In genomic region chr5:90472783-90473182, GRCh38 we compare ENCODE assay signal across 8 cellular contexts. TPM values are rescaled to one million over a fixed set of nuclear protein-coding genes. Genes with fewer than 3 reads are reported as not detected.
DNase-seq lines count a peak whose midpoint lies in the region; TF ChIP-seq lines count a peak whose summit lies in the region.
"Had no signal": no experiment of that assay in that cellular context is flagged by ENCODE, and none has a peak within 500 bp of the region (broad histone marks: within the 10 kb centered on the region; RNA-seq: fewer than 3 reads in every experiment).

No MANE protein-coding gene starts in this region.

- DNase-seq in HAP-1 (ENCODE audit: low spot score in 2 of 2), result no peak
- no peak for DNase-seq in fibroblast of villous mesenchyme (ENCODE audit: low read depth)
- DNase-seq in nucleus accumbens (lab: John Stamatoyannopoulos, UW), result no peak
- DNase-seq in NCI-H1694 (lab: John Stamatoyannopoulos, UW), result no peak
- no peak for DNase-seq in T-helper 9 cell
- DNase-seq: NCI-H226 had no signal

- H3K4me3 ChIP-seq in HAP-1, result peak overlapping the region; percentile 67
- peak overlapping the region; percentile 82 for H3K4me3 ChIP-seq in fibroblast of villous mesenchyme (ENCODE audit: low read depth, low read length)
- peak overlapping the region; percentile 94 to 97 (median 96) for H3K4me3 ChIP-seq in skeletal muscle tissue (ENCODE audit: low read length in 3 of 3)

- TF ChIP-seq CTCF in VCaP (conservative IDR thresholded peaks at IDR 0.05) (no peak), fibroblast of villous mesenchyme (IDR thresholded peaks at IDR 0.05; ENCODE audit: insufficient read depth, low read depth, low read length) (no peak)

- no peaks in the 10 kb centered on the region for H3K36me3 ChIP-seq in HAP-1 (replicated peaks)
- peaks cover 0 to 3% (median 0%) of the 10 kb centered on the region in 3 donors for H3K36me3 ChIP-seq in skeletal muscle tissue (ENCODE audit: control insufficient read depth in 3 of 3, insufficient read depth in 3 of 3, low read length in 3 of 3)

- H3K9ac ChIP-seq in skeletal muscle tissue (ENCODE audit: low read depth in 1 of 3, low read length in 3 of 3), result peak overlapping the region; percentile 76 to 92 (median 82)

- H3K4me1 ChIP-seq in HAP-1 (peaks cover 19% of the 10 kb centered on the region), skeletal muscle tissue (ENCODE audit: control insufficient read depth in 3 of 3, insufficient read depth in 3 of 3, low read length in 3 of 3) (peaks cover 9 to 20% (median 10%) of the 10 kb centered on the region in 3 donors)

- in situ Hi-C loops in HAP-1 (cut with MboI; ENCODE audit: low sequenced_read_pairs), result no loop called here

- H3K27ac ChIP-seq in VCaP (peak overlapping the region; percentile 83), skeletal muscle tissue (ENCODE audit: low read depth, low read length) (no peak overlapping the region)

- no peaks in the 10 kb centered on the region for H3K27me3 ChIP-seq in HAP-1 (ENCODE audit: low read depth)
- no peaks in the 10 kb centered on the region for H3K27me3 ChIP-seq in skeletal muscle tissue (ENCODE audit: control insufficient read depth in 3 of 3, insufficient read depth in 3 of 3, low read length in 3 of 3)

- H3K9me3 ChIP-seq in HAP-1, result no peaks in the 10 kb centered on the region
- H3K9me3 ChIP-seq in skeletal muscle tissue (ENCODE audit: control insufficient read depth in 3 of 3, low read length in 3 of 3), result no peaks in the 10 kb centered on the region

RNA-seq across cellular contexts. Expression of gene MBLAC2, which starts 1.8 kb away (rescaled TPM):
- total RNA-seq in fibroblast of villous mesenchyme, result 5.5 and 6.9 TPM in 2 replicates
- 3.1 TPM for total RNA-seq in skeletal muscle tissue

RNA-seq across cellular contexts. Expression of gene POLR3G, which starts 1.9 kb away (rescaled TPM):
- total RNA-seq in fibroblast of villous mesenchyme (4.5 and 5.2 TPM in 2 replicates), skeletal muscle tissue (0.52 TPM)

RNA-seq across cellular contexts. Expression of gene LYSMD3, which starts 56.6 kb away (rescaled TPM):
- total RNA-seq in fibroblast of villous mesenchyme (16.1 and 28.1 TPM in 2 replicates), skeletal muscle tissue (12.5 TPM)
